6 cellular contexts compared by ENCODE assay signal in genomic region chr19:6739884-6740588, GRCh38. TPM values are rescaled to one million over a fixed set of nuclear protein-coding genes. Genes with fewer than 3 reads are reported as not detected.
DNase-seq lines count a peak whose midpoint lies in the region; ATAC-seq and TF ChIP-seq lines count a peak whose summit lies in the region.

No MANE protein-coding gene starts in this region.

- H3K9me3 Mint-ChIP-seq in brain (peaks cover 0 to 3% (median 0%) of the 10 kb centered on the region in 5 experiments), nephron (no peaks in the 10 kb centered on the region)

- TF ChIP-seq CTCF in brain (conservative IDR thresholded peaks at IDR 0.05) (no peak), nephron (IDR thresholded peaks at IDR 0.05; ENCODE audit: unreplicated experiment in 3 of 3) (no peak)

- H3K4me1 Mint-ChIP-seq in brain (peaks cover 73% of the 10 kb centered on the region), nephron (peaks cover 67% of the 10 kb centered on the region)

- ATAC-seq in HG02678 (IDR thresholded peaks at IDR 0.05; ENCODE audit: unreplicated experiment), result no peak

- DNase-seq in NCI-H82 (lab: John Stamatoyannopoulos, UW), result peak; percentile 51
- DNase-seq in NCI-H82 treated with DMSO at 0.1 percent for 48 hours (lab: John Stamatoyannopoulos, UW; ENCODE audit: unreplicated experiment), result no peak
- DNase-seq in NCI-H2081 (lab: John Stamatoyannopoulos, UW), result no peak

- H3K27ac Mint-ChIP-seq in brain (peak overlapping the region in 3 of 5 experiments; percentile 47 to 67 (median 56)), nephron (no peak overlapping the region)

- H3K27me3 Mint-ChIP-seq in brain (peaks cover 7% of the 10 kb centered on the region), nephron (ENCODE audit: low read depth) (no peaks in the 10 kb centered on the region)

- peak overlapping the region; percentile 87 to 98 (median 90) for H3K4me3 Mint-ChIP-seq in brain
- H3K4me3 Mint-ChIP-seq in nephron, result peak overlapping the region; percentile 86 to 90 (median 90)

- peaks cover 18% of the 10 kb centered on the region for H3K36me3 Mint-ChIP-seq in brain
- H3K36me3 Mint-ChIP-seq in nephron (ENCODE audit: low read depth), result peaks cover 18% of the 10 kb centered on the region

RNA-seq across cellular contexts. Expression of gene TRIP10, which starts 0.6 kb away (rescaled TPM):
- polyA plus RNA-seq in brain (ENCODE audit: insufficient read depth, low read depth, low replicate concordance), result 24.1 TPM

RNA-seq across cellular contexts. Expression of gene GPR108, which starts 2.7 kb away (rescaled TPM):
- polyA plus RNA-seq in brain (ENCODE audit: insufficient read depth, low read depth, low replicate concordance), result 80.8 TPM

RNA-seq across cellular contexts. Expression of gene C3, which starts 19.6 kb away (rescaled TPM):
- 85.0 TPM for polyA plus RNA-seq in brain (ENCODE audit: insufficient read depth, low read depth, low replicate concordance)

RNA-seq across cellular contexts. Expression of gene SH2D3A, which starts 27.2 kb away (rescaled TPM):
- not detected for polyA plus RNA-seq in brain (ENCODE audit: insufficient read depth, low read depth, low replicate concordance)

RNA-seq across cellular contexts. Expression of gene VAV1, which starts 32.5 kb away (rescaled TPM):
- 0.66 TPM for polyA plus RNA-seq in brain (ENCODE audit: insufficient read depth, low read depth, low replicate concordance)

Comparison
In these comparisons a context has a peak if more than half of its experiments do, and no peak if none do; other contexts are left out.
1. H3K27ac Mint-ChIP-seq: peak in brain (3 of 5); none in nephron (0 of 3).